Comparison of ENCODE assay signal across 9 cellular contexts in genomic region chrX:48531359-48531954, GRCh38. TPM values are rescaled to one million over a fixed set of nuclear protein-coding genes. Genes with fewer than 3 reads are reported as not detected.
DNase-seq lines count a peak whose midpoint lies in the region; ATAC-seq and TF ChIP-seq lines count a peak whose summit lies in the region.
"Had no signal": no experiment of that assay in that cellular context is flagged by ENCODE, and none has a peak within 500 bp of the region (broad histone marks: within the 10 kb centered on the region; RNA-seq: fewer than 3 reads in every experiment).

No MANE protein-coding gene starts in this region.

- 0 to 46% methylated on average over 1 to 4 of the region's 4 CpGs for WGBS in transverse colon (ENCODE audit: low coverage in 1 of 2), 2 donors

- no peaks in the 10 kb centered on the region for H4K20me1 ChIP-seq in GM23338 (replicated peaks; ENCODE audit: insufficient read depth)

- H3K4me1 Mint-ChIP-seq in activated T-cell treated with anti-CD3 and anti-CD28 coated beads, Interleukin-2, amount 50 U/mL, for 4 hours (ENCODE audit: low read depth): peaks cover 12% of the 10 kb centered on the region
- H3K4me1 Mint-ChIP-seq in activated CD8-positive, alpha-beta T cell treated with anti-CD3 and anti-CD28 coated beads for 36 hours (ENCODE audit: low read depth): peaks cover 12% of the 10 kb centered on the region
- peaks cover 3% of the 10 kb centered on the region; the same call in 1 of the 3 replicates for H3K4me1 Mint-ChIP-seq in GM23338

- no peaks in the 10 kb centered on the region for H3K27me3 ChIP-seq in cardiac muscle cell
- H3K27me3 ChIP-seq in transverse colon: no peaks in the 10 kb centered on the region
- no peaks in the 10 kb centered on the region for H3K27me3 ChIP-seq in GM23338 (ENCODE audit: insufficient read depth)
- H3K27me3 ChIP-seq: uterus had no signal

- intact Hi-C loops in activated CD8-positive, alpha-beta T cell treated with anti-CD3 and anti-CD28 coated beads for 36 hours (cut with micrococcal nuclease): no loop called here
- intact Hi-C loops in transverse colon (cut with DNase I; ENCODE audit: low total_unique reads): no loop called here

- in situ Hi-C loops in transverse colon (cut with MboI; ENCODE audit: low pct_ligation_motif_present in 1 of 4, low pct_unique_long_range_greater_than_20kb in 1 of 4, low sequenced_read_pairs in 3 of 4): no loop called here

- H3K27ac Mint-ChIP-seq in activated CD8-positive, alpha-beta T cell treated with anti-CD3 and anti-CD28 coated beads for 36 hours: peak overlapping the region; percentile 82
- no peak overlapping the region; the same call in 1 of the 2 replicates for H3K27ac Mint-ChIP-seq in GM23338

- H3K27me3 Mint-ChIP-seq in activated T-cell treated with anti-CD3 and anti-CD28 coated beads, Interleukin-2, amount 50 U/mL, for 4 hours (ENCODE audit: low read depth): no peaks in the 10 kb centered on the region
- no peaks in the 10 kb centered on the region for H3K27me3 Mint-ChIP-seq in activated CD8-positive, alpha-beta T cell treated with anti-CD3 and anti-CD28 coated beads for 36 hours
- H3K27me3 Mint-ChIP-seq in GM23338 (ENCODE audit: insufficient read depth, low read depth, poor library complexity): no peaks in the 10 kb centered on the region

- DNase-seq in activated T-cell treated with anti-CD3 and anti-CD28 coated beads, Interleukin-2, amount 50 U/mL, for 4 hours: no peak
- DNase-seq in activated T-cell treated with anti-CD3 and anti-CD28 coated beads for 4 hours (no peak), cardiac muscle cell (ENCODE audit: low read depth in 1 of 2, low spot score in 1 of 2) (peak in 1 of 2 donors; percentile 75), transverse colon (no peak), cerebellar nuclear complex (lab: John Stamatoyannopoulos, UW) (no peak), NCI-H1436 treated with DMSO at 0.1 percent for 48 hours (lab: John Stamatoyannopoulos, UW) (no peak), GM23338 (ENCODE audit: low spot score) (no peak)
- DNase-seq in activated CD8-positive, alpha-beta T cell treated with anti-CD3 and anti-CD28 coated beads for 36 hours: no peak
- DNase-seq: uterus had no signal

- no peak overlapping the region for H3K4me3 ChIP-seq in cardiac muscle cell
- no peak overlapping the region for H3K4me3 ChIP-seq in transverse colon
- H3K4me3 ChIP-seq in GM23338: no peak overlapping the region
- H3K4me3 ChIP-seq: uterus had no signal

- POLR2A ChIA-PET in activated CD8-positive, alpha-beta T cell treated with anti-CD3 and anti-CD28 coated beads for 36 hours (lab: Charles Lee): interaction anchor here (3.0 to 4.6 kb wide), 2 partner anchors 7 to 9 kb away, joined by 10 to 17 read pairs; partner anchors contain the start of genes EBP and TBC1D25

- H3F3A ChIP-seq in GM23338 (replicated peaks; ENCODE audit: low read depth): no peaks in the 10 kb centered on the region

- no peaks in the 10 kb centered on the region for H3K79me2 ChIP-seq in GM23338 (replicated peaks; ENCODE audit: insufficient read depth)

- no peaks in the 10 kb centered on the region for H3K4me1 ChIP-seq in cardiac muscle cell (ENCODE audit: low read depth)
- no peaks in the 10 kb centered on the region for H3K4me1 ChIP-seq in transverse colon
- H3K4me1 ChIP-seq in GM23338 (ENCODE audit: insufficient read depth): no peaks in the 10 kb centered on the region
- H3K4me1 ChIP-seq: uterus had no signal

- ATAC-seq in activated T-cell treated with anti-CD3 and anti-CD28 coated beads, Interleukin-2, amount 50 U/mL, for 4 hours: peak; percentile 78 to 82
- ATAC-seq in activated CD8-positive, alpha-beta T cell treated with anti-CD3 and anti-CD28 coated beads for 36 hours: peak; percentile 80
- no peak for ATAC-seq in GM23338

- peaks cover 12% of the 10 kb centered on the region for H3K36me3 Mint-ChIP-seq in activated T-cell treated with anti-CD3 and anti-CD28 coated beads, Interleukin-2, amount 50 U/mL, for 4 hours (ENCODE audit: insufficient read depth)
- peaks cover 21% of the 10 kb centered on the region for H3K36me3 Mint-ChIP-seq in activated CD8-positive, alpha-beta T cell treated with anti-CD3 and anti-CD28 coated beads for 36 hours (ENCODE audit: low read depth)
- peaks cover 27% of the 10 kb centered on the region for H3K36me3 Mint-ChIP-seq in GM23338 (ENCODE audit: low read depth)

- TF ChIP-seq CTCF in activated CD8-positive, alpha-beta T cell treated with anti-CD3 and anti-CD28 coated beads for 36 hours (IDR thresholded peaks at IDR 0.05): no peak
- TF ChIP-seq CTCF in cardiac muscle cell (IDR thresholded peaks at IDR 0.05; ENCODE audit: low read depth, low read length) (no peak), transverse colon (IDR thresholded peaks at IDR 0.05) (no peak), GM23338 (conservative IDR thresholded peaks at IDR 0.05; ENCODE audit: low read depth in 2 of 2) (no peak)

- H3K4me2 ChIP-seq in GM23338: no peak overlapping the region

- no peaks in the 10 kb centered on the region for H3K9me3 ChIP-seq in cardiac muscle cell (ENCODE audit: low read depth)
- no peaks in the 10 kb centered on the region for H3K9me3 ChIP-seq in transverse colon
- H3K9me3 ChIP-seq: uterus had no signal

- peak overlapping the region; percentile 34 for H3K27ac ChIP-seq in cardiac muscle cell
- peak overlapping the region; percentile 43 to 78 (median 62) for H3K27ac ChIP-seq in transverse colon
- H3K27ac ChIP-seq in GM23338 (ENCODE audit: low read depth): no peak overlapping the region
- H3K27ac ChIP-seq: uterus had no signal

- no peak overlapping the region for H2AFZ ChIP-seq in GM23338

- CTCF ChIA-PET in activated CD8-positive, alpha-beta T cell treated with anti-CD3 and anti-CD28 coated beads for 36 hours (lab: Charles Lee): no interaction called here

- H3K9me3 Mint-ChIP-seq in activated T-cell treated with anti-CD3 and anti-CD28 coated beads, Interleukin-2, amount 50 U/mL, for 4 hours: no peaks in the 10 kb centered on the region
- H3K9me3 Mint-ChIP-seq in activated CD8-positive, alpha-beta T cell treated with anti-CD3 and anti-CD28 coated beads for 36 hours: no peaks in the 10 kb centered on the region
- no peaks in the 10 kb centered on the region for H3K9me3 Mint-ChIP-seq in GM23338

- TF ChIP-seq EP300 in transverse colon (IDR thresholded peaks at IDR 0.05; ENCODE audit: low read depth): no peak

- TF ChIP-seq POLR2A in transverse colon (IDR thresholded peaks at IDR 0.05): no peak

- H3K9me2 ChIP-seq in GM23338 (ENCODE audit: insufficient read depth): no peaks in the 10 kb centered on the region

- H3K36me3 ChIP-seq in cardiac muscle cell (no peaks in the 10 kb centered on the region), transverse colon (no peaks in the 10 kb centered on the region), GM23338 (ENCODE audit: insufficient read depth) (no peaks in the 10 kb centered on the region; the same call in 1 of the 2 replicates)
- H3K36me3 ChIP-seq: uterus had no signal

- no peak overlapping the region for H3K4me3 Mint-ChIP-seq in activated T-cell treated with anti-CD3 and anti-CD28 coated beads, Interleukin-2, amount 50 U/mL, for 4 hours
- no peak overlapping the region for H3K4me3 Mint-ChIP-seq in activated CD8-positive, alpha-beta T cell treated with anti-CD3 and anti-CD28 coated beads for 36 hours
- H3K4me3 Mint-ChIP-seq in GM23338: no peak overlapping the region

RNA-seq across cellular contexts. Expression of gene TBC1D25, which starts 8.1 kb away (rescaled TPM):
- 10 to 100 TPM; 15.1 to 17.4 (median 16.5) TPM for total RNA-seq in activated T-cell treated with anti-CD3 and anti-CD28 coated beads, Interleukin-2, amount 50 U/mL, for 4 hours
- 10 to 100 TPM; 11.4 to 11.9 TPM for total RNA-seq in activated CD8-positive, alpha-beta T cell treated with anti-CD3 and anti-CD28 coated beads for 36 hours
- total RNA-seq in cardiac muscle cell (11.0 and 17.5 TPM in 2 replicates), transverse colon (10 to 100 TPM in 3 of 4 donors, 1 to 10 TPM in 1; 8.1 to 27.7 (median 13.3) TPM)
- polyA plus RNA-seq in cardiac muscle cell (9.9 and 18.1 TPM in 2 replicates), GM23338 (2016; fragmentation: Nextera tagmentation; extraction: Ambion mirVana) (1.9 and 2.1 TPM in 2 replicates)
- 4.5 TPM in 2 replicates for total RNA-seq in GM23338 (2014; rRNA removed; shearing (Covaris generic))

RNA-seq across cellular contexts. Expression of gene EBP, which starts 9.8 kb away (rescaled TPM):
- 100 to 1,000 TPM in 2 of 3 donors, 10 to 100 TPM in 1; 87.0 to 113 (median 106) TPM for total RNA-seq in activated T-cell treated with anti-CD3 and anti-CD28 coated beads, Interleukin-2, amount 50 U/mL, for 4 hours
- 100 to 1,000 TPM; 159 to 164 TPM for total RNA-seq in activated CD8-positive, alpha-beta T cell treated with anti-CD3 and anti-CD28 coated beads for 36 hours
- 74.5 and 141 TPM in 2 replicates for total RNA-seq in cardiac muscle cell
- 100 and 159 TPM in 2 replicates for polyA plus RNA-seq in cardiac muscle cell
- 10 to 100 TPM; 19.9 to 88.7 (median 67.6) TPM for total RNA-seq in transverse colon
- 126 and 128 TPM in 2 replicates for total RNA-seq in GM23338 (2014; rRNA removed; shearing (Covaris generic))
- 169 and 176 TPM in 2 replicates for polyA plus RNA-seq in GM23338 (2016; fragmentation: Nextera tagmentation; extraction: Ambion mirVana)

RNA-seq across cellular contexts. Expression of gene PORCN, which starts 22.7 kb away (rescaled TPM):
- 1 to 10 TPM; 7.5 to 10.0 (median 9.4) TPM for total RNA-seq in activated T-cell treated with anti-CD3 and anti-CD28 coated beads, Interleukin-2, amount 50 U/mL, for 4 hours
- total RNA-seq in activated CD8-positive, alpha-beta T cell treated with anti-CD3 and anti-CD28 coated beads for 36 hours: 10 to 100 TPM; 13.9 to 16.9 TPM
- total RNA-seq in cardiac muscle cell (24.2 and 29.2 TPM in 2 replicates), transverse colon (10 to 100 TPM in 1 of 4 donors, 1 to 10 TPM in 3; 1.5 to 10.1 (median 8.2) TPM)
- polyA plus RNA-seq in cardiac muscle cell (13.3 and 20.1 TPM in 2 replicates), GM23338 (2016; fragmentation: Nextera tagmentation; extraction: Ambion mirVana) (19.4 and 22.3 TPM in 2 replicates)
- total RNA-seq in GM23338 (2014; rRNA removed; shearing (Covaris generic)): 14.1 and 28.5 TPM in 2 replicates

RNA-seq across cellular contexts. Expression of gene RBM3, which starts 42.8 kb away (rescaled TPM):
- total RNA-seq in activated T-cell treated with anti-CD3 and anti-CD28 coated beads, Interleukin-2, amount 50 U/mL, for 4 hours: 100 to 1,000 TPM; 459 to 489 (median 484) TPM
- total RNA-seq in activated CD8-positive, alpha-beta T cell treated with anti-CD3 and anti-CD28 coated beads for 36 hours: 100 to 1,000 TPM; 191 to 195 TPM
- total RNA-seq in cardiac muscle cell: 47.8 and 70.8 TPM in 2 replicates
- 45.2 and 65.7 TPM in 2 replicates for polyA plus RNA-seq in cardiac muscle cell
- 100 to 1,000 TPM in 3 of 4 donors, 10 to 100 TPM in 1; 65.7 to 157 (median 127) TPM for total RNA-seq in transverse colon
- total RNA-seq in GM23338 (2014; rRNA removed; shearing (Covaris generic)): 103 and 114 TPM in 2 replicates
- polyA plus RNA-seq in GM23338 (2016; fragmentation: Nextera tagmentation; extraction: Ambion mirVana): 71.8 and 77.5 TPM in 2 replicates

RNA-seq across cellular contexts. Expression of gene FTSJ1, which starts 55.5 kb away (rescaled TPM):
- 100 to 1,000 TPM; 130 to 147 (median 134) TPM for total RNA-seq in activated T-cell treated with anti-CD3 and anti-CD28 coated beads, Interleukin-2, amount 50 U/mL, for 4 hours
- 10 to 100 TPM; 73.3 to 82.9 TPM for total RNA-seq in activated CD8-positive, alpha-beta T cell treated with anti-CD3 and anti-CD28 coated beads for 36 hours
- total RNA-seq in cardiac muscle cell (34.8 and 40.5 TPM in 2 replicates), transverse colon (10 to 100 TPM; 15.3 to 33.2 (median 31.1) TPM)
- polyA plus RNA-seq in cardiac muscle cell (36.8 and 42.4 TPM in 2 replicates), GM23338 (2016; fragmentation: Nextera tagmentation; extraction: Ambion mirVana) (38.4 and 42.8 TPM in 2 replicates)
- 76.3 and 91.2 TPM in 2 replicates for total RNA-seq in GM23338 (2014; rRNA removed; shearing (Covaris generic))
